In the genomic region with DNA sequence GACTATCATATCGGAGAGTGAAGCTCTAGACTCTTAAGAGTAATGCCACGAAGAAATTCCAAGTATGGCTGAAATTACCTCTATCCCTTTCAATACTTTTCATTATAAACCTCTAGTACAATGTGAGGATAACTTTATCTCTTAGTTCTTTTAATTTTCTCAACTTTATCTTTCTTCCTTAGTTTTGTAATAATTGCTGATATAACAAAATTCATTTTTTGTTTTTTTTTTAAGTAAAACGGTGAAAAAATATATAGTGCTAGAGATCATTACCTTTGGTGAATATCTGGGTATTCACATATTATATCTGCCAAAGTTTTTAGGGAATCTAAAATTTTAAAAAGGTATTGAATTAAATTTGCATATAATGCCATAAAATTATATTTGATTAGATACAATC, we compare ENCODE assay signal across 28 cellular contexts. TPM values are rescaled to one million over a fixed set of nuclear protein-coding genes. Genes with fewer than 3 reads are reported as not detected.
"Had no signal": no experiment of that assay in that cellular context is flagged by ENCODE, and none has a peak within 500 bp of the region (broad histone marks: within the 10 kb centered on the region; RNA-seq: fewer than 3 reads in every experiment).

No MANE protein-coding gene starts in this region.

- ATAC-seq: activated CD4-positive, CD25-positive, alpha-beta regulatory T cell treated with anti-CD3 and anti-CD28 coated beads, Interleukin-2, amount 50 U/mL, for 24 hours; activated naive CD8-positive, alpha-beta T cell treated with anti-CD3 and anti-CD28 coated beads, Interleukin-2, amount 50 U/mL, for 24 hours; activated T-cell treated with anti-CD3 and anti-CD28 coated beads, Interleukin-2, amount 50 U/mL, for 4 hours; PC-3; WTC11 had no signal

- H3K4me2 ChIP-seq: KMS-11, SK-N-SH had no signal

- H3K9ac ChIP-seq: KMS-11, SK-N-SH had no signal

- H3K9me3 ChIP-seq: Peyer's patch, SJSA1, SK-N-SH had no signal

- DNase-seq: activated CD4-positive, alpha-beta memory T cell treated with anti-CD3 and anti-CD28 coated beads for 36 hours; activated CD4-positive, alpha-beta T cell treated with anti-CD3 and anti-CD28 coated beads for 4 hours; activated CD4-positive, alpha-beta T cell treated with anti-CD3 and anti-CD28 coated beads, Interleukin-2, amount 50 U/mL, for 1 hour; activated CD8-positive, alpha-beta memory T cell treated with anti-CD3 and anti-CD28 coated beads, Interleukin-2, amount 50 U/mL, for 4 hours; activated effector memory CD4-positive, alpha-beta T cell treated with Interleukin-2 at 50 U/mL for 16 hours; activated naive CD4-positive, alpha-beta T cell treated with anti-CD3 and anti-CD28 coated beads, Interleukin-2, amount 10 ng/mL, durations not matched to agents 7 days and 5 days; activated naive CD8-positive, alpha-beta T cell treated with anti-CD3 and anti-CD28 coated beads, Interleukin-2, amount 50 U/mL, for 24 hours; activated T-cell treated with anti-CD3 and anti-CD28 coated beads for 4 hours; activated T-cell treated with anti-CD3 and anti-CD28 coated beads, Interleukin-2, amount 50 U/mL, for 4 hours; aorta; brain microvascular endothelial cell; MM.1S; MV-4-11; NCI-H1092; NCI-H1436 treated with DMSO at 0.1 percent for 48 hours; NCI-H1694 treated with DMSO at 0.1 percent for 48 hours; NCI-H2029; NCI-H345; NCI-H524 treated with DMSO at 0.1 percent for 48 hours; PC-3; Peyer's patch; RPMI8226; SHP77 treated with DMSO at 0.1 percent for 48 hours; SK-N-SH had no signal

- H3K36me3 ChIP-seq: brain microvascular endothelial cell, Peyer's patch had no signal

- H3K27ac ChIP-seq: brain microvascular endothelial cell, KMS-11, Peyer's patch, SJSA1 had no signal

- H3K4me1 ChIP-seq: SJSA1 had no signal

- H3K27me3 ChIP-seq: brain microvascular endothelial cell, Peyer's patch, SJSA1 had no signal

- H3K4me3 ChIP-seq: Peyer's patch, SJSA1 had no signal

RNA-seq across cellular contexts. Expression of a gene that starts 38.4 kb away (rescaled TPM):
- total RNA-seq: WTC11 had no signal
